25 cellular contexts compared by ENCODE assay signal in the genomic region with DNA sequence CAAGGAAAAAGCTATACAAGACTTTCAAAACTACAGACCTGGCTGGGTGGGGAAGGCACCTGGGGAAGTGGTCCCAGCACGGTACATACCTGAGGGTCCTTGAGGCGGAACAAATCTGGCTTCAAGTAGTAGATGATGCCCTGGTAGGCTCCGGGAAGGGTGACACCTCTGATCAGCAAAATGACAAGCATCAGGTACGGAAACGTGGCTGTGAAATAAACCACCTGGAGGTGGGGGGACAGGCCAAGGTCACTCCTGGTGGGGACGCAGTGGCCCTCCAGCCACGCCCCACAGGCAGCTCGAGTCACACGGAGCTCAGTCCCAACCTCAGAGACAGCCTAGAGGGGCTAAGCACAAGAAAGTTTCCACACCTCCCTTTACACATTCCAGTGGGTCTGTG. TPM values are rescaled to one million over a fixed set of nuclear protein-coding genes. Genes with fewer than 3 reads are reported as not detected.
DNase-seq lines count a peak whose midpoint lies in the region; ATAC-seq, FAIRE-seq and TF ChIP-seq lines count a peak whose summit lies in the region.
"Had no signal": no experiment of that assay in that cellular context is flagged by ENCODE, and none has a peak within 500 bp of the region (broad histone marks: within the 10 kb centered on the region; RNA-seq: fewer than 3 reads in every experiment).

No MANE protein-coding gene starts in this region.

- no peak overlapping the region for H3K18ac ChIP-seq in H1 (ENCODE audit: extremely low read depth, low read length)

- H3K27ac Mint-ChIP-seq in nephron: peak overlapping the region in 2 of 3 experiments; percentile 45 to 48
- H3K27ac Mint-ChIP-seq: CD8-positive, alpha-beta memory T cell; IgD-negative memory B cell had no signal

- peaks cover 55% of the 10 kb centered on the region for H3K27me3 Mint-ChIP-seq in nephron (ENCODE audit: low read depth)

- TF ChIP-seq EP300 in H1 (IDR thresholded peaks at IDR 0.05; ENCODE audit: borderline replicate concordance in 1 of 2, low read depth in 2 of 2, low read length in 2 of 2): no peak

- H2AFZ ChIP-seq in H1 (ENCODE audit: low read length): no peak overlapping the region
- H2AFZ ChIP-seq: PC-9 had no signal

- H2AK5ac ChIP-seq in H1 (ENCODE audit: low read depth, low read length): no peak overlapping the region

- H3K9me3 Mint-ChIP-seq in nephron: no peaks in the 10 kb centered on the region
- H3K9me3 Mint-ChIP-seq: CD8-positive, alpha-beta memory T cell had no signal

- H3K27ac ChIP-seq in body of pancreas (peak overlapping the region in 1 of 4 donors; percentile 25), H1 (ENCODE audit: low read depth, low read length) (no peak overlapping the region), uterus (peak overlapping the region; percentile 73 to 78), brain microvascular endothelial cell (no peak overlapping the region)
- H3K27ac ChIP-seq: HL-60, KMS-11, PC-9, SJSA1 had no signal

- no peak overlapping the region for H3K23ac ChIP-seq in H1 (ENCODE audit: insufficient read length)

- in situ Hi-C loops in brain microvascular endothelial cell (cut with HindIII; ENCODE audit: low pct_ligation_motif_present, low sequenced_read_pairs): no loop called here

- FAIRE-seq in H1 (lab: Jason Lieb, UNC): no peak
- FAIRE-seq: GM12891 had no signal

- no peak overlapping the region for H3K56ac ChIP-seq in H1 (replicated peaks; ENCODE audit: insufficient read length, low read depth, low read length)

- H3K79me1 ChIP-seq in H1 (ENCODE audit: low read depth, low read length): no peaks in the 10 kb centered on the region

- TF ChIP-seq POLR2A in body of pancreas (IDR thresholded peaks at IDR 0.05) (no peak), H1 (IDR thresholded peaks at IDR 0.05; ENCODE audit: control extremely low read depth in 1 of 2, low read depth in 2 of 2, low read length in 2 of 2) (no peak), uterus (IDR thresholded peaks at IDR 0.05) (no peak)

- POLR2A ChIA-PET in H1 (lab: Charles Lee; ENCODE audit: partially characterized antibody): interaction anchor here (1.3 to 1.8 kb wide), 2 partner anchors 14 to 20 kb away, joined by 4 to 5 read pairs; no protein-coding TSS in a partner anchor

- intact Hi-C loops in body of pancreas (cut with DNase I): no loop called here
- intact Hi-C loops in uterus (cut with DNase I; ENCODE audit: low total_unique reads): no loop called here

- no peak overlapping the region for H2BK20ac ChIP-seq in H1 (ENCODE audit: low read length)

- H2BK15ac ChIP-seq in H1 (ENCODE audit: low read length): no peak overlapping the region

- CTCF ChIA-PET in H1 (lab: Charles Lee; ENCODE audit: partially characterized antibody): interaction anchor here (0.7 to 7.3 kb wide), 11 partner anchors 10 to 399 kb away, joined by 3 to 74 read pairs (median 6); no protein-coding TSS in a partner anchor

- WGBS in body of pancreas, 2 donors: 23 to 31% methylated on average over 6 to 9 of the region's 9 CpGs
- 85% methylated on average over 9 of the region's 9 CpGs; no CpG with 5 or more reads in 1 of the 2 experiments for WGBS in H1 (ENCODE audit: extremely low coverage in 1 of 2, insufficient coverage in 1 of 2, insufficient read length in 1 of 2, insufficient replicate concordance in 2 of 2, low coverage in 1 of 2, low lambda C conversion rate in 2 of 2, missing lambda C conversion rate in 1 of 2), 2 experiments

- no peak overlapping the region for H3K4me3 ChIP-seq in body of pancreas
- H3K4me3 ChIP-seq in H1 (ENCODE audit: extremely low read depth in 1 of 4, insufficient read depth in 2 of 4, low read depth in 3 of 4, low read length in 4 of 4): no peak overlapping the region
- no peak overlapping the region for H3K4me3 ChIP-seq in uterus
- H3K4me3 ChIP-seq in brain microvascular endothelial cell (ENCODE audit: low read depth, low read length): no peak overlapping the region
- H3K4me3 ChIP-seq: PC-9, SJSA1 had no signal

- H2BK12ac ChIP-seq in H1 (ENCODE audit: low read depth, low read length): no peak overlapping the region

- no peak overlapping the region for H3K9ac ChIP-seq in H1 (replicated peaks in 1 of 4; ENCODE audit: extremely low read depth in 1 of 4, low read depth in 3 of 4, low read length in 3 of 4)
- H3K9ac ChIP-seq: KMS-11 had no signal

- H3K4ac ChIP-seq in H1 (replicated peaks; ENCODE audit: insufficient read length, low read depth, low read length): no peak overlapping the region

- no peaks in the 10 kb centered on the region for H3K27me3 ChIP-seq in body of pancreas
- peaks cover 2 to 27% (median 21%) of the 10 kb centered on the region in 4 experiments for H3K27me3 ChIP-seq in H1 (replicated peaks in 1 of 4; ENCODE audit: control insufficient read depth in 3 of 4, extremely low read depth in 1 of 4, insufficient read depth in 3 of 4, low read length in 3 of 4)
- no peaks in the 10 kb centered on the region for H3K27me3 ChIP-seq in uterus
- no peaks in the 10 kb centered on the region for H3K27me3 ChIP-seq in brain microvascular endothelial cell (replicated peaks)
- H3K27me3 ChIP-seq: BE2C had no signal

- no peak overlapping the region for H2BK5ac ChIP-seq in H1 (ENCODE audit: low read depth, low read length)

- peaks cover 25% of the 10 kb centered on the region for H3K4me1 ChIP-seq in body of pancreas
- peaks cover 2 to 10% (median 8%) of the 10 kb centered on the region in 4 experiments; a peak in 5 of 7 replicates for H3K4me1 ChIP-seq in H1 (replicated peaks in 1 of 4; ENCODE audit: control insufficient read depth in 3 of 4, insufficient read depth in 4 of 4, low read length in 3 of 4)
- peaks cover 0 to 1% of the 10 kb centered on the region in 2 donors for H3K4me1 ChIP-seq in uterus

- TF ChIP-seq CTCF in body of pancreas (IDR thresholded peaks at IDR 0.05) (no peak), H1 (IDR thresholded peaks at IDR 0.05; ENCODE audit: control extremely low read depth in 1 of 3, insufficient read depth in 1 of 3, low read depth in 1 of 3, low read length in 3 of 3) (no peak), nephron (IDR thresholded peaks at IDR 0.05; ENCODE audit: unreplicated experiment in 3 of 3) (no peak), uterus (IDR thresholded peaks at IDR 0.05) (no peak), brain microvascular endothelial cell (IDR thresholded peaks at IDR 0.05; ENCODE audit: low read depth, low read length, missing control alignments) (no peak)

- DNase-seq in body of pancreas (peak; percentile 36 to 62 (median 52)), H1 (ENCODE audit: low read depth in 1 of 2, low spot score in 2 of 2) (no peak), uterus (no peak), epidermal melanocyte (ENCODE audit: insufficient read length, low spot score) (no peak), middle frontal gyrus (ENCODE audit: extremely low spot score, low spot score) (no peak), brain microvascular endothelial cell (no peak)
- DNase-seq: CD8-positive, alpha-beta memory T cell; DMS 273 treated with DMSO at 0.1 percent for 48 hours; DMS79 treated with DMSO at 0.1 percent for 48 hours; GF-D8; GOT3; MM.1S; NCI-H2029; NCI-H446 treated with DMSO at 0.1 percent for 48 hours; NK-92 treated with Interleukin-12 subunit alpha and Interleukin-12 subunit beta, amount 100 ng/mL, for 24 hours; PC-9; Right ventricle myocardium superior had no signal

- H3K36me3 ChIP-seq in body of pancreas (replicated peaks in 1 of 2; ENCODE audit: insufficient read depth in 1 of 2, low read depth in 2 of 2) (no peaks in the 10 kb centered on the region), H1 (ENCODE audit: control insufficient read depth in 2 of 4, insufficient read depth in 4 of 4, low read length in 3 of 4) (no peaks in the 10 kb centered on the region; a peak in 1 of 8 replicates), uterus (no peaks in the 10 kb centered on the region), brain microvascular endothelial cell (replicated peaks) (no peaks in the 10 kb centered on the region)
- H3K36me3 ChIP-seq: BE2C, SJSA1 had no signal

- H3K4me3 Mint-ChIP-seq in nephron: no peak overlapping the region
- H3K4me3 Mint-ChIP-seq: CD14-positive monocyte; CD8-positive, alpha-beta memory T cell; IgD-negative memory B cell had no signal

- peak; percentile 47 for ATAC-seq in body of pancreas

- no peak overlapping the region for H3K4me2 ChIP-seq in H1 (ENCODE audit: insufficient read depth in 1 of 2, low read depth in 2 of 2, low read length in 2 of 2)
- H3K4me2 ChIP-seq: KMS-11, PC-9 had no signal

- H3K23me2 ChIP-seq in H1 (ENCODE audit: low read depth, low read length): peaks cover 2% of the 10 kb centered on the region; the same call in 1 of the 2 replicates

- H3K4me1 Mint-ChIP-seq in nephron: peaks cover 17% of the 10 kb centered on the region

- H3K36me3 Mint-ChIP-seq in nephron (ENCODE audit: low read depth): peaks cover 7% of the 10 kb centered on the region
- H3K36me3 Mint-ChIP-seq: CD8-positive, alpha-beta memory T cell; IgD-negative memory B cell had no signal

- no peak overlapping the region for H4K5ac ChIP-seq in H1 (ENCODE audit: insufficient read length, low read depth, low read length)

- H4K8ac ChIP-seq in H1 (ENCODE audit: extremely low read depth, insufficient read depth, low read length): no peak overlapping the region; the same call in 1 of the 2 replicates

- no peak overlapping the region for H2BK120ac ChIP-seq in H1 (replicated peaks; ENCODE audit: low read depth, low read length)

- H3K9me3 ChIP-seq in body of pancreas: no peaks in the 10 kb centered on the region
- H3K9me3 ChIP-seq in H1 (ENCODE audit: insufficient read depth in 2 of 2, low read depth in 1 of 2, low read length in 1 of 2): no peaks in the 10 kb centered on the region
- H3K9me3 ChIP-seq in uterus: no peaks in the 10 kb centered on the region
- H3K9me3 ChIP-seq: BE2C, SJSA1 had no signal

- H3K79me2 ChIP-seq in H1 (ENCODE audit: control insufficient read depth in 1 of 2, insufficient read depth in 2 of 2, low read length in 2 of 2): no peaks in the 10 kb centered on the region

- H3K14ac ChIP-seq in H1 (ENCODE audit: insufficient read length): no peak overlapping the region

- TF ChIP-seq RAD21 in H1 (IDR thresholded peaks at IDR 0.05 in 1 of 2, conservative IDR thresholded peaks at IDR 0.05 in 1 of 2; ENCODE audit: low read depth in 2 of 2, low read length in 2 of 2): no peak

- peak overlapping the region; percentile 75 for H4K91ac ChIP-seq in H1 (replicated peaks; ENCODE audit: insufficient read length, low read length)

- H4K20me1 ChIP-seq in H1 (replicated peaks in 1 of 2; ENCODE audit: control insufficient read depth in 1 of 2, insufficient read depth in 2 of 2, low read length in 2 of 2): peaks cover 0 to 2% of the 10 kb centered on the region in 2 experiments

RNA-seq across cellular contexts. Expression of gene SLC6A12, which starts 15.2 kb away (rescaled TPM):
- total RNA-seq in body of pancreas (1 to 10 TPM in 1 of 2 donors, under 1 TPM in 1; 0.33 to 6.7 TPM), uterus (1 to 10 TPM in 1 of 4 donors, under 1 TPM in 1, not detected in 2; 0.28 to 2.4 TPM)
- 0.65 and 1.1 TPM in 2 replicates for total RNA-seq in H1 (2021; fragmentation: NEBNext Ultra II Directional; extraction: Animal tissue kit (Norgen Biotek cat#: 25700))
- 0.63 and 0.70 TPM in 2 replicates for polyA plus RNA-seq in H1 (2011; rRNA removed)
- 0.44 TPM for polyA plus RNA-seq in H1 (2011; cell fraction: cytosol; rRNA removed)
- polyA plus RNA-seq in H1 (2011; cell fraction: nucleus; rRNA removed): 1.6 TPM
- polyA plus RNA-seq in H1 (2012, experiment 1 of 2): 0.33 to 1.2 TPM (median 0.91 TPM) in 4 replicates
- 0.56 TPM for polyA plus RNA-seq in H1 (2012, experiment 2 of 2)
- 0.36 TPM for polyA plus RNA-seq in H1 (2013, experiment 1 of 2)
- polyA plus RNA-seq in H1 (2013, experiment 2 of 2): 0.46 TPM
- 1.8 and 3.6 TPM in 2 replicates for polyA minus RNA-seq in H1 (2011; rRNA and poly(A)+ RNA removed)
- polyA minus RNA-seq in H1 (2011; cell fraction: cytosol; rRNA and poly(A)+ RNA removed): not detected
- 1.8 TPM for polyA minus RNA-seq in H1 (2011; cell fraction: nucleus; rRNA and poly(A)+ RNA removed)
- total RNA-seq: PC-9, SJSA1 had no signal
- polyA plus RNA-seq: CD8-positive, alpha-beta memory T cell; IgD-negative memory B cell had no signal

Comparison
In these comparisons a context has a peak if more than half of its experiments do, and no peak if none do; other contexts are left out.
1. DNase-seq: peak in body of pancreas (4 of 4); none in H1 (0 of 2), uterus (0 of 2), epidermal melanocyte (single experiment), middle frontal gyrus (single experiment) and brain microvascular endothelial cell (single experiment).
2. H3K27ac ChIP-seq: peak in uterus (2 of 2); none in H1 (single experiment) and brain microvascular endothelial cell (single experiment).